In genomic region chr3:72461787-72462186, GRCh38 we compare ENCODE assay signal across 1 cellular context.
A peak's percentile ranks its signal among the peaks of the same experiment; 100 is the strongest.
TF ChIP-seq lines count a peak whose summit lies in the region.

No MANE protein-coding gene starts in this region.

TF ChIP-seq in HepG2, 621 proteins besides CTCF, POLR2A, EP300 and RAD21 (continued from another document):
- no peak for TF ChIP-seq GMEB1 (CRISPR knock-in tag; IDR thresholded peaks at IDR 0.05; ENCODE audit: borderline replicate concordance)
- no peak for TF ChIP-seq ZNF142 (CRISPR knock-in tag; IDR thresholded peaks at IDR 0.05)
- no peak for TF ChIP-seq NFATC3 (CRISPR knock-in tag; IDR thresholded peaks at IDR 0.05)
- TF ChIP-seq, protein P1, sequence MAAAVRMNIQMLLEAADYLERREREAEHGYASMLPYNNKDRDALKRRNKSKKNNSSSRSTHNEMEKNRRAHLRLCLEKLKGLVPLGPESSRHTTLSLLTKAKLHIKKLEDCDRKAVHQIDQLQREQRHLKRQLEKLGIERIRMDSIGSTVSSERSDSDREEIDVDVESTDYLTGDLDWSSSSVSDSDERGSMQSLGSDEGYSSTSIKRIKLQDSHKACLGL (CRISPR knock-in tag; IDR thresholded peaks at IDR 0.05): no peak
- TF ChIP-seq, protein P2, sequence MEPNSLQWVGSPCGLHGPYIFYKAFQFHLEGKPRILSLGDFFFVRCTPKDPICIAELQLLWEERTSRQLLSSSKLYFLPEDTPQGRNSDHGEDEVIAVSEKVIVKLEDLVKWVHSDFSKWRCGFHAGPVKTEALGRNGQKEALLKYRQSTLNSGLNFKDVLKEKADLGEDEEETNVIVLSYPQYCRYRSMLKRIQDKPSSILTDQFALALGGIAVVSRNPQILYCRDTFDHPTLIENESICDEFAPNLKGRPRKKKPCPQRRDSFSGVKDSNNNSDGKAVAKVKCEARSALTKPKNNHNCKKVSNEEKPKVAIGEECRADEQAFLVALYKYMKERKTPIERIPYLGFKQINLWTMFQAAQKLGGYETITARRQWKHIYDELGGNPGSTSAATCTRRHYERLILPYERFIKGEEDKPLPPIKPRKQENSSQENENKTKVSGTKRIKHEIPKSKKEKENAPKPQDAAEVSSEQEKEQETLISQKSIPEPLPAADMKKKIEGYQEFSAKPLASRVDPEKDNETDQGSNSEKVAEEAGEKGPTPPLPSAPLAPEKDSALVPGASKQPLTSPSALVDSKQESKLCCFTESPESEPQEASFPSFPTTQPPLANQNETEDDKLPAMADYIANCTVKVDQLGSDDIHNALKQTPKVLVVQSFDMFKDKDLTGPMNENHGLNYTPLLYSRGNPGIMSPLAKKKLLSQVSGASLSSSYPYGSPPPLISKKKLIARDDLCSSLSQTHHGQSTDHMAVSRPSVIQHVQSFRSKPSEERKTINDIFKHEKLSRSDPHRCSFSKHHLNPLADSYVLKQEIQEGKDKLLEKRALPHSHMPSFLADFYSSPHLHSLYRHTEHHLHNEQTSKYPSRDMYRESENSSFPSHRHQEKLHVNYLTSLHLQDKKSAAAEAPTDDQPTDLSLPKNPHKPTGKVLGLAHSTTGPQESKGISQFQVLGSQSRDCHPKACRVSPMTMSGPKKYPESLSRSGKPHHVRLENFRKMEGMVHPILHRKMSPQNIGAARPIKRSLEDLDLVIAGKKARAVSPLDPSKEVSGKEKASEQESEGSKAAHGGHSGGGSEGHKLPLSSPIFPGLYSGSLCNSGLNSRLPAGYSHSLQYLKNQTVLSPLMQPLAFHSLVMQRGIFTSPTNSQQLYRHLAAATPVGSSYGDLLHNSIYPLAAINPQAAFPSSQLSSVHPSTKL (CRISPR knock-in tag; IDR thresholded peaks at IDR 0.05): peak; percentile 19; the same call in 1 of the 2 replicates
- no peak for TF ChIP-seq PRDM4 (CRISPR knock-in tag; IDR thresholded peaks at IDR 0.05; ENCODE audit: borderline replicate concordance)
- no peak for TF ChIP-seq FOXO1 (CRISPR knock-in tag; IDR thresholded peaks at IDR 0.05)
- TF ChIP-seq, protein P3, sequence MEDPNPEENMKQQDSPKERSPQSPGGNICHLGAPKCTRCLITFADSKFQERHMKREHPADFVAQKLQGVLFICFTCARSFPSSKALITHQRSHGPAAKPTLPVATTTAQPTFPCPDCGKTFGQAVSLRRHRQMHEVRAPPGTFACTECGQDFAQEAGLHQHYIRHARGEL (CRISPR knock-in tag; IDR thresholded peaks at IDR 0.05): no peak
- TF ChIP-seq EZH2 (conservative IDR thresholded peaks at IDR 0.05; ENCODE audit: low read depth, low read length): no peak
- TF ChIP-seq MXI1 (IDR thresholded peaks at IDR 0.05; ENCODE audit: borderline replicate concordance, low read depth, low read length): no peak
TF ChIP-seq in HepG2: peak in this region for 2.
